In the genomic region with DNA sequence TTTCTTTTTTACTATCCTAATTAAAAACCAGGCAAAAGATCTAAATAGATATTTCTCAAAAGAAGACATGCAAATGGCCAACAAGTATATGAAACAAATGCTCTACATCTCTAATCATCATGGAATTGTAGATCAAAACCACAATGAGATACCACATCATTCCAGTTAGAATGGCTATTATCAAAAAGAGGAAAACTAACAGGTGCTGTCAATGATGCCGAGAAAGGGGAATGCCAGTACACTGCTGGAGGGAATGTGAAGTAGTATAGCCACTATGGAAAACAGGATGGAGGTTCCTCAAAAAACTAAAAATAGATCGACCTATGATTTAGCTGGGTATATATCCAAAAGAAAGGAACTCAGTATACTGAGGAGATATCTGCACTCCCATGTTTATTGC, we compare ENCODE assay signal across 4 cellular contexts.
"Had no signal": no experiment of that assay in that cellular context is flagged by ENCODE, and none has a peak within 500 bp of the region (broad histone marks: within the 10 kb centered on the region; RNA-seq: fewer than 3 reads in every experiment).

No MANE protein-coding gene starts in this region.

- H2AFZ ChIP-seq: GM23338 had no signal

- H3K27ac ChIP-seq: HL-60 had no signal

- DNase-seq: H9, HFFc6 had no signal

- H3K4me2 ChIP-seq: GM23338 had no signal

- H3K4me3 ChIP-seq: GM23338 had no signal
